ENCODE assay signal across 27 cellular contexts in the genomic region with DNA sequence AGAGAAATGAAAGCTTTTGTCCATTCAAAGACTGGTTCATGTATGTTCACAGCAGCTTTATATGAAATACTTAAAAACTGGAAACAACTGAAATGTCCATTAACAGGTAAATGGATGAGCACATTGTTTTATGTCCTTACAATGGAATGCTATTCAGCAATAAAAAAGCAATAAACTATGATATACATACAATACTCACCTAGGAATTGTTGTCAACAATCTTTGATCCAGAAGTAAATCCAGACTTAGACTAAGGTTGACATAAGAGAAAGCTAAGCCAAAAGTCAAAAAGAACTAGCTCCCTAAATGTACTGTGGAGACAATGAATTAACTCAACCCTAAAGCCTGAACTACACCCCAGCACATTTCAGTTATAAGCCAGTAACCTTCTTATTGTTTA.
"Had no signal": no experiment of that assay in that cellular context is flagged by ENCODE, and none has a peak within 500 bp of the region (broad histone marks: within the 10 kb centered on the region; RNA-seq: fewer than 3 reads in every experiment).

No MANE protein-coding gene starts in this region.

- DNase-seq: stimulated activated CD4-positive, alpha-beta T cell treated with anti-CD3 and anti-CD28 coated beads, Interleukin-2, amount 100 ng/mL, for 48 hours; stimulated activated CD4-positive, alpha-beta T cell treated with anti-CD3 and anti-CD28 coated beads, Interleukin-4, amount 100 ng/mL, for 1 hour; stimulated activated CD4-positive, alpha-beta T cell treated with anti-CD3 and anti-CD28 coated beads, Interleukin-4, amount 100 ng/mL, for 24 hours; stimulated activated CD4-positive, alpha-beta T cell treated with anti-CD3 and anti-CD28 coated beads, Interleukin-4, amount 100 ng/mL, for 4 hours; stimulated activated CD8-positive, alpha-beta memory T cell treated with anti-CD3 and anti-CD28 coated beads, Interleukin-4, amount 100 ng/mL, for 48 hours; stimulated activated naive B cell treated with anti-CD40 and anti-IgM and Interleukin-4, amounts not matched to agents 10 μg/mL and 1 μg/mL and 100 μg/mL, for 72 hours; stimulated activated naive CD4-positive, alpha-beta T cell; stimulated activated naive CD4-positive, alpha-beta T cell treated with Interleukin-2 at 50 U/mL for 16 hours; stimulated activated naive CD8-positive, alpha-beta T cell treated with anti-CD3 and anti-CD28 coated beads, Interleukin-15, amount 100 ng/mL, for 72 hours; stimulated activated naive CD8-positive, alpha-beta T cell treated with anti-CD3 and anti-CD28 coated beads, Interleukin-15, Interleukin-2, amounts not matched to agents 100 U/mL and 50 U/mL, for 24 hours; stomach; substantia nigra; testis; thyroid gland; tibial artery; transverse colon; trophoblast cell; upper lobe of left lung; upper lobe of right lung; uterus had no signal

- H3K9me3 ChIP-seq: stomach, suprapubic skin, testis, thoracic aorta, thyroid gland, tibial artery, tibial nerve, transverse colon, upper lobe of left lung, upper lobe of right lung, uterus, vagina had no signal

- H3K27me3 ChIP-seq: stomach, suprapubic skin, testis, thyroid gland, tibial artery, tibial nerve, transverse colon, upper lobe of left lung, upper lobe of right lung, uterus, vagina had no signal

- H3K4me1 ChIP-seq: stomach, suprapubic skin, testis, thyroid gland, tibial nerve, upper lobe of left lung, upper lobe of right lung, uterus, vagina had no signal

- H3K27ac ChIP-seq: stomach, suprapubic skin, testis, thoracic aorta, thyroid gland, tibial artery, tibial nerve, transverse colon, upper lobe of left lung, upper lobe of right lung, uterus, vagina had no signal

- H3K4me3 ChIP-seq: stomach, suprapubic skin, testis, thoracic aorta, thyroid gland, tibial artery, tibial nerve, transverse colon, upper lobe of left lung, upper lobe of right lung, uterus, vagina had no signal

- H3K36me3 ChIP-seq: suprapubic skin, thoracic aorta, thyroid gland, tibial artery, transverse colon, upper lobe of left lung, uterus, vagina had no signal

- ATAC-seq: stimulated activated effector memory CD8-positive, alpha-beta T cell treated with anti-CD3 and anti-CD28 coated beads, Interleukin-12 subunit alpha, Interleukin-12 subunit beta, amount 100 ng/mL, for 72 hours; stimulated activated memory B cell treated with anti-CD40 and anti-IgM and Interleukin-4, amounts not matched to agents 10 μg/mL and 1 μg/mL and 100 μg/mL, for 72 hours; stimulated activated naive B cell treated with anti-CD40 and anti-IgM and Interleukin-4, amounts not matched to agents 10 μg/mL and 1 μg/mL and 100 μg/mL, for 72 hours; stimulated activated naive CD8-positive, alpha-beta T cell treated with anti-CD3 and anti-CD28 coated beads, Interleukin-15, amount 100 ng/mL, for 72 hours; stimulated activated naive CD8-positive, alpha-beta T cell treated with anti-CD3 and anti-CD28 coated beads, Interleukin-15, Interleukin-2, amounts not matched to agents 100 U/mL and 50 U/mL, for 24 hours; upper lobe of right lung had no signal

- FAIRE-seq: urothelium cell line had no signal
